13 cellular contexts compared by ENCODE assay signal in the genomic region with DNA sequence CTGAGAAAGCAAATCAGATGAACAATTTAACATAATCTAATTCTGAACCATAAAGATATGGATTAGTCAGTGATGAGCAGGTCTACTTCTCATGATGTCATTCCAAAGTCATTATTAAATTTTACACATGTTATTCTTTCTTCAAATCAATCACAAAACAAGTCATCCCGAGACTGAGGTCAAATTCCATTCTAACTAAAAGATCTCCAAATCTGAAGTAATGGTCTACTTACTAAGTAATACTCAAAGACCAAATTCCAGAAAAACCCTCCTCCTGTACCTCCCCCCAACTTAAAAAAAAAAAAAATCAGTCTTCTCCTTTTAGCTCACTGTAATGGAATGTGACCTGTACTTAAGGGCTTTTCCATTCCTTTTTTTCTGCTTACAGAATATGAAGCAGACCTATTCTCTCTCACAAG. TPM values are rescaled to one million over a fixed set of nuclear protein-coding genes. Genes with fewer than 3 reads are reported as not detected.
DNase-seq lines count a peak whose midpoint lies in the region; TF ChIP-seq lines count a peak whose summit lies in the region.
"Had no signal": no experiment of that assay in that cellular context is flagged by ENCODE, and none has a peak within 500 bp of the region (broad histone marks: within the 10 kb centered on the region; RNA-seq: fewer than 3 reads in every experiment).

No MANE protein-coding gene starts in this region.

- no peak for TF ChIP-seq POLR2A in prostate gland (IDR thresholded peaks at IDR 0.05)

- POLR2A ChIA-PET in OCI-LY7 (lab: Charles Lee) = interaction anchor here (1.1 to 1.6 kb wide), 6 partner anchors 9 to 48 kb away, joined by 3 to 8 read pairs (median 3); no protein-coding TSS in a partner anchor

- H3K4me1 ChIP-seq in prostate gland (replicated peaks) (peaks cover 7% of the 10 kb centered on the region), OCI-LY7 (ENCODE audit: insufficient read depth, low read length, poor library complexity, severe bottlenecking) (peaks cover 41% of the 10 kb centered on the region)

- no peak overlapping the region for H2AFZ ChIP-seq in OCI-LY7 (ENCODE audit: low read length)
- H2AFZ ChIP-seq: neural progenitor cell had no signal

- H3K4me3 Mint-ChIP-seq in nephron = peak overlapping the region in 2 of 3 experiments; percentile 1 to 24
- H3K4me3 Mint-ChIP-seq: neural progenitor cell had no signal

- H3K27me3 ChIP-seq in prostate gland (replicated peaks; ENCODE audit: insufficient read depth) = no peaks in the 10 kb centered on the region
- H3K27me3 ChIP-seq: neural progenitor cell had no signal

- no peaks in the 10 kb centered on the region for H3K27me3 Mint-ChIP-seq in nephron (ENCODE audit: low read depth)

- DNase-seq in Caki2 (ENCODE audit: low read depth) (peak; percentile 79), LHCN-M2 (ENCODE audit: low read depth) (peak; percentile 22), dedifferentiated amniotic fluid mesenchymal stem cell (ENCODE audit: extremely low spot score) (peak; percentile 30), prostate gland (ENCODE audit: low spot score) (no peak), NCI-H1092 treated with DMSO at 0.1 percent for 48 hours (lab: John Stamatoyannopoulos, UW) (no peak), NCI-H69 (lab: John Stamatoyannopoulos, UW) (no peak), OCI-LY7 (ENCODE audit: low spot score) (no peak)
- DNase-seq: aorta, Calu3, NCI-H2029 had no signal

- H3K27ac ChIP-seq in prostate gland (no peak overlapping the region), OCI-LY7 (ENCODE audit: low read depth, low read length, poor library complexity, severe bottlenecking) (no peak overlapping the region)
- H3K27ac ChIP-seq: neural progenitor cell had no signal

- H3K9me3 Mint-ChIP-seq in nephron = no peaks in the 10 kb centered on the region
- H3K9me3 Mint-ChIP-seq: neural progenitor cell had no signal

- TF ChIP-seq CTCF in nephron (IDR thresholded peaks at IDR 0.05; ENCODE audit: unreplicated experiment in 3 of 3) (no peak), prostate gland (IDR thresholded peaks at IDR 0.05) (no peak), OCI-LY7 (conservative IDR thresholded peaks at IDR 0.05; ENCODE audit: low read length) (no peak)

- no TSS peak for BruUV-seq in OCI-LY7 (replicated peaks; lab: Mats Ljungman, UMichigan)

- H3K9me2 ChIP-seq in OCI-LY7 (ENCODE audit: insufficient read depth, low read length) = no peaks in the 10 kb centered on the region

- in situ Hi-C loops in Caki2 (cut with HindIII; ENCODE audit: low pct_unique_long_range_greater_than_20kb, low sequenced_read_pairs) = no loop called here

- peaks cover 70% of the 10 kb centered on the region for H3K4me1 Mint-ChIP-seq in nephron

- intact Hi-C loops in prostate gland (cut with DNase I) (no loop called here), OCI-LY7 (cut with micrococcal nuclease; ENCODE audit: unreplicated experiment) (no loop called here)

- peaks cover 21% of the 10 kb centered on the region for H3K36me3 Mint-ChIP-seq in nephron (ENCODE audit: low read depth)

- H3K27ac Mint-ChIP-seq in nephron = peak overlapping the region in 2 of 3 experiments; percentile 26 to 62
- H3K27ac Mint-ChIP-seq: neural progenitor cell had no signal

- H3K9me3 ChIP-seq in prostate gland (no peaks in the 10 kb centered on the region), OCI-LY7 (ENCODE audit: low read length) (no peaks in the 10 kb centered on the region)
- H3K9me3 ChIP-seq: HAP-1 had no signal

- no peak overlapping the region for H3K4me2 ChIP-seq in OCI-LY7 (ENCODE audit: low read length)
- H3K4me2 ChIP-seq: neural progenitor cell had no signal

- H3K4me3 ChIP-seq in prostate gland (no peak overlapping the region), OCI-LY7 (ENCODE audit: low read depth, low read length, poor library complexity, severe bottlenecking) (no peak overlapping the region)
- H3K4me3 ChIP-seq: HAP-1, neural progenitor cell had no signal

- no peaks in the 10 kb centered on the region for H3K36me3 ChIP-seq in prostate gland
- H3K36me3 ChIP-seq in OCI-LY7 (ENCODE audit: insufficient read depth, low read length) = peaks cover 47% of the 10 kb centered on the region
- H3K36me3 ChIP-seq: HAP-1, neural progenitor cell had no signal

- CTCF ChIA-PET in OCI-LY7 (lab: Charles Lee; ENCODE audit: unreplicated experiment) = no interaction called here

- H3K79me2 ChIP-seq in OCI-LY7 (ENCODE audit: insufficient read depth, low read depth, low read length) = peaks cover 71% of the 10 kb centered on the region

- H4K20me1 ChIP-seq in OCI-LY7 (ENCODE audit: insufficient read depth, low read length) = no peaks in the 10 kb centered on the region

- WGBS in prostate gland = 67% methylated on average over 1 of the region's 1 CpG

RNA-seq across cellular contexts. Expression of gene PFDN1, which starts 4.7 kb away (rescaled TPM):
- 149 and 150 TPM in 2 replicates for total RNA-seq in Caki2 (2014; rRNA removed; shearing (Covaris generic); ENCODE audit: low replicate concordance)
- 82.8 and 85.9 TPM in 2 replicates for total RNA-seq in LHCN-M2 (2014; rRNA removed)
- 92.3 TPM for polyA plus RNA-seq in LHCN-M2 (2012)
- 100 to 1,000 TPM in 1 of 2 donors, 10 to 100 TPM in 1; 88.0 to 145 TPM for total RNA-seq in prostate gland
- total RNA-seq in OCI-LY7 (2014; rRNA removed; shearing (Covaris generic)) = 36.6 and 51.3 TPM in 2 replicates
- total RNA-seq in OCI-LY7 (2022) = 73.9 and 82.1 TPM in 2 replicates

RNA-seq across cellular contexts. Expression of gene HBEGF, which starts 48.2 kb away (rescaled TPM):
- 1.8 and 5.8 TPM in 2 replicates for total RNA-seq in Caki2 (2014; rRNA removed; shearing (Covaris generic); ENCODE audit: low replicate concordance)
- total RNA-seq in LHCN-M2 (2014; rRNA removed) (1.8 and 1.9 TPM in 2 replicates), prostate gland (10 to 100 TPM in 1 of 2 donors, 1 to 10 TPM in 1; 7.7 to 24.0 TPM), OCI-LY7 (2022) (20.2 and 30.9 TPM in 2 replicates)
- 5.0 TPM for polyA plus RNA-seq in LHCN-M2 (2012)
- 4.7 and 5.6 TPM in 2 replicates for total RNA-seq in OCI-LY7 (2014; rRNA removed; shearing (Covaris generic))

Comparison
In these comparisons a context has a peak if more than half of its experiments do, and no peak if none do; other contexts are left out.
1. DNase-seq: peak in Caki2 (single experiment), LHCN-M2 (single experiment) and dedifferentiated amniotic fluid mesenchymal stem cell (single experiment); none in prostate gland (single experiment), NCI-H1092 treated with DMSO at 0.1 percent for 48 hours (single experiment), NCI-H69 (single experiment) and OCI-LY7 (single experiment).